Comparison of ENCODE assay signal across 1 cellular context in the genomic region with DNA sequence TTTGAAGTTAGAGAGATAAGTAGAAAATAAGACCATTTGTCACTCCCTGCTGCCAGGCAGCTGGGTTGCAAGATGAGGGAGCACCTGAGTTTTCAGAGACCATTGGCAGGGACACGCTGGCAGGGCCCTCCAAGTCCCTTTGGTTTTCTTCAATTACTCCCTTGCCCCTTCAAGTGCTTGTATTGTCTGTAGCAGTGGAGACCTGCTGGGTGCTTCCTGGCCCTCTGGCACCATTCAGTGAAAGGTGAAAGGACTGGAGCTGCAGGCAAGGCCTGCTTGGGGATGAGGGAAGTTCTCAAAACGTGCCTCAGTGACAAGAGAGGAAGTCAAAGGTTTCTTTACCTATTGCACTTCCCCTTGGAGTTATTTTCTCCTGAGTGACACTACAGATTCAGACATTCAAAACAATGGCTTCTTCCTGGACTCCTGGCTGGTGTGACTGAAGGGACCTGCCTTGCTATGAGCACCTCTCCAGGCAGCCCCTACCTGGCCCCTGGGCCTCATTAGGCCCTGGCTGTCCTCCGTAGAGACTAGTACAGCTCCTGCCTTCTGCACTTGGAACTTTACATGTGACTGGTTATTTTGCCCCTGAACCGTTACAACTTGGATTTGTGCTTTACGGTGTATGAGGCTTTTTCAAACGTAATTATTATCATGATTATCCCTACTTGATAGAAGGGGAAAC.
A peak's percentile ranks its signal among the peaks of the same experiment; 100 is the strongest.
TF ChIP-seq lines count a peak whose summit lies in the region.

No MANE protein-coding gene starts in this region.

TF ChIP-seq in GM12878, 131 proteins besides CTCF, POLR2A, EP300 and RAD21:
- peak; percentile 35; the same call in 1 of the 2 replicates for TF ChIP-seq SPI1 (IDR thresholded peaks at IDR 0.05; ENCODE audit: borderline replicate concordance, insufficient read depth, low read depth, low read length)
- TF ChIP-seq, protein P1, sequence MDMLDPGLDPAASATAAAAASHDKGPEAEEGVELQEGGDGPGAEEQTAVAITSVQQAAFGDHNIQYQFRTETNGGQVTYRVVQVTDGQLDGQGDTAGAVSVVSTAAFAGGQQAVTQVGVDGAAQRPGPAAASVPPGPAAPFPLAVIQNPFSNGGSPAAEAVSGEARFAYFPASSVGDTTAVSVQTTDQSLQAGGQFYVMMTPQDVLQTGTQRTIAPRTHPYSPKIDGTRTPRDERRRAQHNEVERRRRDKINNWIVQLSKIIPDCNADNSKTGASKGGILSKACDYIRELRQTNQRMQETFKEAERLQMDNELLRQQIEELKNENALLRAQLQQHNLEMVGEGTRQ (IDR thresholded peaks at IDR 0.05; ENCODE audit: borderline replicate concordance, low read depth, low read length): no peak
